ENCODE assay signal across 9 cellular contexts in genomic region chr10:5545778-5546710, GRCh38. TPM values are rescaled to one million over a fixed set of nuclear protein-coding genes. Genes with fewer than 3 reads are reported as not detected.
DNase-seq lines count a peak whose midpoint lies in the region; ATAC-seq and TF ChIP-seq lines count a peak whose summit lies in the region.
"Had no signal": no experiment of that assay in that cellular context is flagged by ENCODE, and none has a peak within 500 bp of the region (broad histone marks: within the 10 kb centered on the region; RNA-seq: fewer than 3 reads in every experiment).

No MANE protein-coding gene starts in this region.

- H3K79me2 ChIP-seq in trophoblast cell (ENCODE audit: control insufficient read depth, insufficient read depth, low read length, poor library complexity), result peaks cover 29% of the 10 kb centered on the region

- peaks cover 50 to 62% of the 10 kb centered on the region in 2 experiments for H3K4me1 ChIP-seq in trophoblast cell (ENCODE audit: control insufficient read depth in 1 of 2, insufficient read depth in 2 of 2, low read length in 2 of 2)

- peak overlapping the region; percentile 84 for H4K8ac ChIP-seq in trophoblast cell (ENCODE audit: low read depth, low read length)

- peak overlapping the region; percentile 89 for H3K4ac ChIP-seq in trophoblast cell (ENCODE audit: low read depth, low read length)

- H4K91ac ChIP-seq in trophoblast cell (ENCODE audit: low read depth, low read length), result peak overlapping the region; percentile 100

- peaks cover 0 to 2% of the 10 kb centered on the region in 2 experiments for H3K36me3 ChIP-seq in trophoblast cell (ENCODE audit: control insufficient read depth in 1 of 2, insufficient read depth in 2 of 2, low read length in 2 of 2)

- no peak overlapping the region for H3K23ac ChIP-seq in trophoblast cell (ENCODE audit: low read length)

- peak overlapping the region; percentile 99 for H2BK12ac ChIP-seq in trophoblast cell (ENCODE audit: low read length)

- peak overlapping the region; percentile 89 for H3K14ac ChIP-seq in trophoblast cell (ENCODE audit: low read length)

- peaks cover 66% of the 10 kb centered on the region for H3K79me1 ChIP-seq in trophoblast cell (ENCODE audit: low read length)

- H3K27me3 ChIP-seq in trophoblast cell (ENCODE audit: insufficient read depth, low read length), result no peaks in the 10 kb centered on the region

- H3K4me3 ChIP-seq in trophoblast cell (ENCODE audit: low read depth, low read length), result no peak overlapping the region

- H2BK5ac ChIP-seq in trophoblast cell (ENCODE audit: low read depth, low read length, poor library complexity), result peak overlapping the region; percentile 71

- no peaks in the 10 kb centered on the region for H3K9me3 ChIP-seq in trophoblast cell (ENCODE audit: insufficient read depth, low read depth, low read length)

- H3K18ac ChIP-seq in trophoblast cell (ENCODE audit: low read length), result peak overlapping the region; percentile 88

- ATAC-seq in HG03378 (IDR thresholded peaks at IDR 0.05; ENCODE audit: unreplicated experiment) (no peak), GM21360 (IDR thresholded peaks at IDR 0.05; ENCODE audit: unreplicated experiment) (no peak), HG02588 (IDR thresholded peaks at IDR 0.05; ENCODE audit: unreplicated experiment) (no peak)

- H2AFZ ChIP-seq in trophoblast cell (ENCODE audit: insufficient read depth, low read length, poor library complexity), result peak overlapping the region; percentile 40

- H3K9ac ChIP-seq in trophoblast cell (ENCODE audit: low read length), result no peak overlapping the region

- peak; percentile 94 for DNase-seq in DMS53 (lab: John Stamatoyannopoulos, UW)
- DNase-seq in fibroblast of the conjunctiva (ENCODE audit: low read depth), result peak; percentile 86
- DNase-seq in trophoblast cell, result peak; percentile 90 to 91
- no peak for DNase-seq in cerebellar cortex (ENCODE audit: low spot score)
- DNase-seq: T-helper 2 cell had no signal

- H3K27ac ChIP-seq in trophoblast cell (ENCODE audit: low read depth, low read length), result peak overlapping the region; percentile 98

- peak overlapping the region; percentile 99 for H2AK5ac ChIP-seq in trophoblast cell (ENCODE audit: low read length)

- no peak overlapping the region for H3K4me2 ChIP-seq in trophoblast cell (ENCODE audit: low read length)

- no CpG with 5 or more reads among the region's 23 CpGs for WGBS in trophoblast cell (ENCODE audit: extremely low coverage, insufficient coverage, insufficient read length)

- H2BK120ac ChIP-seq in trophoblast cell (ENCODE audit: insufficient read depth, low read length, poor library complexity), result peak overlapping the region; percentile 100

- peak overlapping the region; percentile 48 for H4K12ac ChIP-seq in trophoblast cell (ENCODE audit: low read depth, low read length)

TF ChIP-seq in PFSK-1, 5 proteins besides CTCF, POLR2A, EP300 and RAD21:
- peak; percentile 86 for TF ChIP-seq FOXP2 (optimal IDR thresholded peaks at IDR 0.05; ENCODE audit: borderline replicate concordance, extremely low read depth, extremely low read length, insufficient read depth)
- no peak for TF ChIP-seq POLR2AphosphoS5 (IDR thresholded peaks at IDR 0.05; ENCODE audit: low read depth, low read length)

RNA-seq across cellular contexts. Expression of gene CALML3, which starts 21.3 kb away (rescaled TPM):
- polyA plus RNA-seq in PFSK-1 (2012; ENCODE audit: insufficient read length, low read depth), result not detected
- not detected in 2 replicates for polyA plus RNA-seq in trophoblast cell (2013)

RNA-seq across cellular contexts. Expression of gene CALML5, which starts 46.7 kb away (rescaled TPM):
- not detected for polyA plus RNA-seq in PFSK-1 (2012; ENCODE audit: insufficient read length, low read depth)
- 0.07 and 0.14 TPM in 2 replicates for polyA plus RNA-seq in trophoblast cell (2013)
